ENCODE assay signal across 8 cellular contexts in the genomic region with DNA sequence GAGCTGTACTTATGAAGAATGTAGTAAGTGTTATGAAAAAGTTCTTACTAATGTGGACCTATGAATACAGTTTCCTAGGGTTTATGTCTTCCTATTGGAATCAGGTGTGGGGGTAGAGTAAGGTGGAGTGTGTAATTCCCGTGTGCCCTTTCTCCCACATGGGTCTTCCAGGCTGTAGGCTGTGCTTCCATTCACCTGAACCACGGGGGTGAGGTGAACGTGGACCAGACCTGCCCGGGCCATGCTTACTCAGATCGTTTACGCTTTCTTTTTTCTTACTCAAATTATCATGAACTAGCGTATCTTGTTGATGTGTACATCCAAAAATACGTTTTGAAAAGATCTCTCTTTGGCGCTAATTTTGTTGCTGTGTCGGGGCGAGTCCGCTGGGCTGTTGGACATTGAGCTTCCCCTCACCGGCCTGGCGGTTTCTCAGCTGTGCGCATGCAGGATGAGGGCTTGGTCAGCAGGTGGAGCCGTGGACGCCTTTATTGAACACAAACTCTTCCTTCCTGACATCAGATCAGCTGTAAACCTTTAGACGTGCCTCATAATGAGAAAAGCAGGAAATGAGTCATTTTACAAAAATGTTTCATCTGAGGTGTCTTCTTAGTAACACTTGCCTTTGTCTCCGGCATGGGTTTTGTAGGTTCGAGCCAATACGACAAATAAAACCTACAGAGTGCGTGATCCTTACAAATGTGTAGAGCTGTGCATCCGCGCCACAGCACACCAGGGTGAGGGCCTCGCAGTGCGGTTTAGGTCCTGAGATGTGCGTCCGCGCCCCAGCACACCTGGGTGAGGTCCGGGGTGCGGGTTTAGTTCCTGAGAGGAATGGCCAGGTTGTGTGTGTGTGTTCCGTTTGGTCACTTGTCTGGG.
DNase-seq lines count a peak whose midpoint lies in the region; ATAC-seq and TF ChIP-seq lines count a peak whose summit lies in the region.

No MANE protein-coding gene starts in this region.

- in situ Hi-C loops in astrocyte of the cerebellum (cut with HindIII; ENCODE audit: low sequenced_read_pairs), result no loop called here

- peak; percentile 84 for TF ChIP-seq CTCF in astrocyte of the cerebellum (IDR thresholded peaks at IDR 0.05; ENCODE audit: low read depth, low read length, missing control alignments)

- H3K4me3 ChIP-seq in astrocyte of the cerebellum (ENCODE audit: low read depth, low read length), result no peak overlapping the region

- DNase-seq in EL (peak; percentile 83), HuH-7 (ENCODE audit: low spot score) (peak; percentile 81), T-helper 9 cell (peak; percentile 60), astrocyte of the cerebellum (ENCODE audit: low read depth) (peak; percentile 75), iris pigment epithelial cell (ENCODE audit: low read depth) (peak; percentile 92), NCI-H1105 treated with DMSO at 0.1 percent for 48 hours (lab: John Stamatoyannopoulos, UW) (no peak)
- peak; percentile 63 to 64 for DNase-seq in stimulated activated CD4-positive, alpha-beta T cell treated with anti-CD3 and anti-CD28 coated beads, Interleukin-1b, Interleukin-23, amount 100 ng/mL, for 4 hours (ENCODE audit: low read depth in 2 of 2)

- peak; percentile 87 for ATAC-seq in GM21447 (IDR thresholded peaks at IDR 0.05; ENCODE audit: unreplicated experiment)
